Comparison of ENCODE assay signal across 1 cellular context in the genomic region with DNA sequence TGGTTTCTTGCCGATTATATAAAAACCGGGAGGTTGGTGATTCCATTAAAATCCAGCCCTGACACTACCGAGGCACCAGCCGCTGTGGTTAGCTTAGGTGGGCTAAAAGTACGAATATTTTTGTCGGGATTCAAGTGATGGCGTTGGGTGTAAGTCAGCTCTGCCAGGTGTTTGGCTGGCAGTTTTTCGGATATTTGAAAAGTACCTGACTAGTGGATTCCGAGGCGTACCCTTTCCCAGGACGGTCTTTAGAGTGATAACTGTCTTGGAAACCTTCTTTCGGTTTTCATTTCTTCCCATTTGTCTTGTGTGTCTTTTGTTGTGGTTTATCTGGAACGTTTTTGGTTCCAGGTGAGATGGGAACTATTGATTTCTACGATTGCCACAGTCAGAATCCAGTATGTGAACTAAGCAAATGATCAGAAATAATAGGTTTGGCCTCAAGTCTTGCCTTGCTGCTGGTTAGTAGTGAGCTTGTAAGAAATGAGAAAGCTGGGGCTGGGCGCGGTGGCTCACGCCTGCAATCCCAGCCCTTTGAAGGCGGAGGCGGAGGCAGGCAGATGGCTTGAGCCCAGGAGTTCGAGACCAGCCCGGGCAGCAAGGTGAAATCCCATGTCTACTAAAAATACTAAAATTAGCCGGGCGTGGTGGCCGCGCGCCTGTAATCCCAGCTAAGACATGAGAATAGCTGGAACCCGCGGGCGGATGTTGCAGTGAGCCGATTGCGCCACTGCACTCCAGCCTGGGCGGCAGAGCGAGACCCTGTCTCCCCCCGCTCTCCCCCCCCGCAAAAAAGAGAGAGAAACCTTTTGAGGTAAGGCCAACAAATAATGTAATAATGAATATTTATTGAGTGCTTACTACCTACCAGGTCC.
A peak's percentile ranks its signal among the peaks of the same experiment; 100 is the strongest.
TF ChIP-seq lines count a peak whose summit lies in the region.

No MANE protein-coding gene starts in this region.

TF ChIP-seq in K562, 482 proteins besides CTCF, POLR2A, EP300 and RAD21 (continues in another document):
- TF ChIP-seq ZNF79 (CRISPR knock-in tag; IDR thresholded peaks at IDR 0.05; ENCODE audit: low read depth), result no peak
- no peak for TF ChIP-seq ZNF668 (CRISPR knock-in tag; IDR thresholded peaks at IDR 0.05)
- no peak for TF ChIP-seq ZNF77 (CRISPR knock-in tag; IDR thresholded peaks at IDR 0.05)
- TF ChIP-seq PHF21A (IDR thresholded peaks at IDR 0.05; ENCODE audit: borderline replicate concordance, low read depth), result no peak
- TF ChIP-seq BCOR (IDR thresholded peaks at IDR 0.05), result 0 out of 2 replicates have a peak, but pooled peaks have one; percentile 10
- TF ChIP-seq, protein P1, sequence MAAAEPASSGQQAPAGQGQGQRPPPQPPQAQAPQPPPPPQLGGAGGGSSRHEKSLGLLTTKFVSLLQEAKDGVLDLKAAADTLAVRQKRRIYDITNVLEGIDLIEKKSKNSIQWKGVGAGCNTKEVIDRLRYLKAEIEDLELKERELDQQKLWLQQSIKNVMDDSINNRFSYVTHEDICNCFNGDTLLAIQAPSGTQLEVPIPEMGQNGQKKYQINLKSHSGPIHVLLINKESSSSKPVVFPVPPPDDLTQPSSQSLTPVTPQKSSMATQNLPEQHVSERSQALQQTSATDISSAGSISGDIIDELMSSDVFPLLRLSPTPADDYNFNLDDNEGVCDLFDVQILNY (CRISPR knock-in tag; IDR thresholded peaks at IDR 0.05), result no peak
- TF ChIP-seq ATF1 (CRISPR knock-in tag; IDR thresholded peaks at IDR 0.05), result no peak
- no peak for TF ChIP-seq ATF1 (tag; IDR thresholded peaks at IDR 0.05)
- no peak for TF ChIP-seq GTF2A2 (tag; IDR thresholded peaks at IDR 0.05)
- TF ChIP-seq NR2C1 (IDR thresholded peaks at IDR 0.05), result no peak
- no peak for TF ChIP-seq NR2C1 (tag; IDR thresholded peaks at IDR 0.05)
- TF ChIP-seq ARNT (IDR thresholded peaks at IDR 0.05), result no peak
- TF ChIP-seq KAT7 (CRISPR knock-in tag; IDR thresholded peaks at IDR 0.05; ENCODE audit: borderline replicate concordance), result 0 out of 2 replicates have a peak, but pooled peaks have one; percentile 44
- TF ChIP-seq, protein P2, sequence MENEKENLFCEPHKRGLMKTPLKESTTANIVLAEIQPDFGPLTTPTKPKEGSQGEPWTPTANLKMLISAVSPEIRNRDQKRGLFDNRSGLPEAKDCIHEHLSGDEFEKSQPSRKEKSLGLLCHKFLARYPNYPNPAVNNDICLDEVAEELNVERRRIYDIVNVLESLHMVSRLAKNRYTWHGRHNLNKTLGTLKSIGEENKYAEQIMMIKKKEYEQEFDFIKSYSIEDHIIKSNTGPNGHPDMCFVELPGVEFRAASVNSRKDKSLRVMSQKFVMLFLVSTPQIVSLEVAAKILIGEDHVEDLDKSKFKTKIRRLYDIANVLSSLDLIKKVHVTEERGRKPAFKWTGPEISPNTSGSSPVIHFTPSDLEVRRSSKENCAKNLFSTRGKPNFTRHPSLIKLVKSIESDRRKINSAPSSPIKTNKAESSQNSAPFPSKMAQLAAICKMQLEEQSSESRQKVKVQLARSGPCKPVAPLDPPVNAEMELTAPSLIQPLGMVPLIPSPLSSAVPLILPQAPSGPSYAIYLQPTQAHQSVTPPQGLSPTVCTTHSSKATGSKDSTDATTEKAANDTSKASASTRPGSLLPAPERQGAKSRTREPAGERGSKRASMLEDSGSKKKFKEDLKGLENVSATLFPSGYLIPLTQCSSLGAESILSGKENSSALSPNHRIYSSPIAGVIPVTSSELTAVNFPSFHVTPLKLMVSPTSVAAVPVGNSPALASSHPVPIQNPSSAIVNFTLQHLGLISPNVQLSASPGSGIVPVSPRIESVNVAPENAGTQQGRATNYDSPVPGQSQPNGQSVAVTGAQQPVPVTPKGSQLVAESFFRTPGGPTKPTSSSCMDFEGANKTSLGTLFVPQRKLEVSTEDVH (IDR thresholded peaks at IDR 0.05; ENCODE audit: low read depth, partially characterized antibody), result no peak
- TF ChIP-seq, protein P3, sequence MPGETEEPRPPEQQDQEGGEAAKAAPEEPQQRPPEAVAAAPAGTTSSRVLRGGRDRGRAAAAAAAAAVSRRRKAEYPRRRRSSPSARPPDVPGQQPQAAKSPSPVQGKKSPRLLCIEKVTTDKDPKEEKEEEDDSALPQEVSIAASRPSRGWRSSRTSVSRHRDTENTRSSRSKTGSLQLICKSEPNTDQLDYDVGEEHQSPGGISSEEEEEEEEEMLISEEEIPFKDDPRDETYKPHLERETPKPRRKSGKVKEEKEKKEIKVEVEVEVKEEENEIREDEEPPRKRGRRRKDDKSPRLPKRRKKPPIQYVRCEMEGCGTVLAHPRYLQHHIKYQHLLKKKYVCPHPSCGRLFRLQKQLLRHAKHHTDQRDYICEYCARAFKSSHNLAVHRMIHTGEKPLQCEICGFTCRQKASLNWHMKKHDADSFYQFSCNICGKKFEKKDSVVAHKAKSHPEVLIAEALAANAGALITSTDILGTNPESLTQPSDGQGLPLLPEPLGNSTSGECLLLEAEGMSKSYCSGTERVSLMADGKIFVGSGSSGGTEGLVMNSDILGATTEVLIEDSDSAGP (CRISPR knock-in tag; IDR thresholded peaks at IDR 0.05), result 0 out of 2 replicates have a peak, but pooled peaks have one; percentile 20
- TF ChIP-seq CBFA2T2 (conservative IDR thresholded peaks at IDR 0.05), result no peak
- peak; percentile 48; the same call in 1 of the 2 replicates for TF ChIP-seq ADNP (tag; IDR thresholded peaks at IDR 0.05)
- TF ChIP-seq SMARCA4 (IDR thresholded peaks at IDR 0.05), result no peak; the same call in 1 of the 2 replicates
- no peak for TF ChIP-seq SREBF1 (IDR thresholded peaks at IDR 0.05; ENCODE audit: borderline replicate concordance, low read depth, low read length)
- no peak for TF ChIP-seq ZNF24 (IDR thresholded peaks at IDR 0.05)
- peak; percentile 92 for TF ChIP-seq CEBPB (tag; IDR thresholded peaks at IDR 0.05)
- TF ChIP-seq ZNF717 (CRISPR knock-in tag; IDR thresholded peaks at IDR 0.05), result no peak
- no peak for TF ChIP-seq ZNF316 (IDR thresholded peaks at IDR 0.05)
- TF ChIP-seq PHF8 (IDR thresholded peaks at IDR 0.05; ENCODE audit: borderline replicate concordance, low read length), result no peak
- no peak for TF ChIP-seq SAFB2 (IDR thresholded peaks at IDR 0.05; ENCODE audit: borderline replicate concordance, low read depth, low read length, severe bottlenecking)
- TF ChIP-seq ASH1L (IDR thresholded peaks at IDR 0.05; ENCODE audit: borderline replicate concordance, low read depth, partially characterized antibody), result no peak
- TF ChIP-seq GABPA (tag; conservative IDR thresholded peaks at IDR 0.05; ENCODE audit: low read depth), result peak; percentile 24; the same call in 1 of the 2 replicates
- no peak for TF ChIP-seq HDGF (IDR thresholded peaks at IDR 0.05)
- TF ChIP-seq MAFG (tag; conservative IDR thresholded peaks at IDR 0.05), result no peak
- TF ChIP-seq, protein P4, sequence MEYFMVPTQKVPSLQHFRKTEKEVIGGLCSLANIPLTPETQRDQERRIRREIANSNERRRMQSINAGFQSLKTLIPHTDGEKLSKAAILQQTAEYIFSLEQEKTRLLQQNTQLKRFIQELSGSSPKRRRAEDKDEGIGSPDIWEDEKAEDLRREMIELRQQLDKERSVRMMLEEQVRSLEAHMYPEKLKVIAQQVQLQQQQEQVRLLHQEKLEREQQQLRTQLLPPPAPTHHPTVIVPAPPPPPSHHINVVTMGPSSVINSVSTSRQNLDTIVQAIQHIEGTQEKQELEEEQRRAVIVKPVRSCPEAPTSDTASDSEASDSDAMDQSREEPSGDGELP (CRISPR knock-in tag; IDR thresholded peaks at IDR 0.05; ENCODE audit: borderline replicate concordance), result peak; percentile 25; the same call in 1 of the 2 replicates
- TF ChIP-seq, protein P5, sequence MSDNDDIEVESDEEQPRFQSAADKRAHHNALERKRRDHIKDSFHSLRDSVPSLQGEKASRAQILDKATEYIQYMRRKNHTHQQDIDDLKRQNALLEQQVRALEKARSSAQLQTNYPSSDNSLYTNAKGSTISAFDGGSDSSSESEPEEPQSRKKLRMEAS (CRISPR knock-in tag; IDR thresholded peaks at IDR 0.05), result 0 out of 2 replicates have a peak, but pooled peaks have one; percentile 0
- no peak for TF ChIP-seq CBX8 (IDR thresholded peaks at IDR 0.05; ENCODE audit: borderline replicate concordance, extremely low read depth, low read depth, low read length, poor library complexity, severe bottlenecking)
- TF ChIP-seq, protein P6, sequence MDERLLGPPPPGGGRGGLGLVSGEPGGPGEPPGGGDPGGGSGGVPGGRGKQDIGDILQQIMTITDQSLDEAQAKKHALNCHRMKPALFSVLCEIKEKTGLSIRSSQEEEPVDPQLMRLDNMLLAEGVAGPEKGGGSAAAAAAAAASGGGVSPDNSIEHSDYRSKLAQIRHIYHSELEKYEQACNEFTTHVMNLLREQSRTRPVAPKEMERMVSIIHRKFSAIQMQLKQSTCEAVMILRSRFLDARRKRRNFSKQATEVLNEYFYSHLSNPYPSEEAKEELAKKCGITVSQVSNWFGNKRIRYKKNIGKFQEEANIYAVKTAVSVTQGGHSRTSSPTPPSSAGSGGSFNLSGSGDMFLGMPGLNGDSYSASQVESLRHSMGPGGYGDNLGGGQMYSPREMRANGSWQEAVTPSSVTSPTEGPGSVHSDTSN (CRISPR knock-in tag; IDR thresholded peaks at IDR 0.05; ENCODE audit: low read depth), result no peak
- TF ChIP-seq, protein P6 (tag; conservative IDR thresholded peaks at IDR 0.05; ENCODE audit: low read depth), result no peak
- peak; percentile 25 for TF ChIP-seq TAF1 (IDR thresholded peaks at IDR 0.05; ENCODE audit: control insufficient read depth, extremely low read depth, insufficient read depth, low read length, severe bottlenecking)
- 0 out of 2 replicates have a peak, but pooled peaks have one; percentile 38 for TF ChIP-seq ZNF232 (CRISPR knock-in tag; IDR thresholded peaks at IDR 0.05)
- TF ChIP-seq STAT5B (CRISPR knock-in tag; IDR thresholded peaks at IDR 0.05), result no peak
- no peak for TF ChIP-seq CBX1 (IDR thresholded peaks at IDR 0.05; ENCODE audit: low read depth)
- no peak for TF ChIP-seq SAP30 (IDR thresholded peaks at IDR 0.05; ENCODE audit: borderline replicate concordance, insufficient read depth, low read depth, low read length, poor library complexity, severe bottlenecking)
- TF ChIP-seq, protein P7, sequence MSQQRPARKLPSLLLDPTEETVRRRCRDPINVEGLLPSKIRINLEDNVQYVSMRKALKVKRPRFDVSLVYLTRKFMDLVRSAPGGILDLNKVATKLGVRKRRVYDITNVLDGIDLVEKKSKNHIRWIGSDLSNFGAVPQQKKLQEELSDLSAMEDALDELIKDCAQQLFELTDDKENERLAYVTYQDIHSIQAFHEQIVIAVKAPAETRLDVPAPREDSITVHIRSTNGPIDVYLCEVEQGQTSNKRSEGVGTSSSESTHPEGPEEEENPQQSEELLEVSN (IDR thresholded peaks at IDR 0.05; ENCODE audit: borderline replicate concordance in 1 of 2, extremely low read depth in 1 of 2, insufficient read depth in 1 of 2, insufficient read length in 1 of 2, low read depth in 1 of 2, low read length in 1 of 2, poor library complexity in 1 of 2, severe bottlenecking in 1 of 2), result no peak
- TF ChIP-seq BACH1 (tag; IDR thresholded peaks at IDR 0.05), result no peak
- TF ChIP-seq KHSRP (IDR thresholded peaks at IDR 0.05), result no peak
- TF ChIP-seq ZFP36 (IDR thresholded peaks at IDR 0.05; ENCODE audit: low read depth, low read length, partially characterized antibody), result no peak
- TF ChIP-seq, protein P8, sequence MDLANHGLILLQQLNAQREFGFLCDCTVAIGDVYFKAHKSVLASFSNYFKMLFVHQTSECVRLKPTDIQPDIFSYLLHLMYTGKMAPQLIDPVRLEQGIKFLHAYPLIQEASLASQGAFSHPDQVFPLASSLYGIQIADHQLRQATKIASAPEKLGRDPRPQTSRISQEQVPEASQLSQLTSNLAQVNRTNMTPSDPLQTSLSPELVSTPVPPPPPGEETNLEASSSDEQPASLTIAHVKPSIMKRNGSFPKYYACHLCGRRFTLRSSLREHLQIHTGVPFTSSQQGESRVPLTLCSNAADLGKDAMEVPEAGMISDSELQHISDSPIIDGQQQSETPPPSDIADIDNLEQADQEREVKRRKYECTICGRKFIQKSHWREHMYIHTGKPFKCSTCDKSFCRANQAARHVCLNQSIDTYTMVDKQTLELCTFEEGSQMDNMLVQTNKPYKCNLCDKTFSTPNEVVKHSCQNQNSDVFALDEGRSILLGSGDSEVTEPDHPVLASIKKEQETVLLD (IDR thresholded peaks at IDR 0.05), result no peak
- TF ChIP-seq, protein P9, sequence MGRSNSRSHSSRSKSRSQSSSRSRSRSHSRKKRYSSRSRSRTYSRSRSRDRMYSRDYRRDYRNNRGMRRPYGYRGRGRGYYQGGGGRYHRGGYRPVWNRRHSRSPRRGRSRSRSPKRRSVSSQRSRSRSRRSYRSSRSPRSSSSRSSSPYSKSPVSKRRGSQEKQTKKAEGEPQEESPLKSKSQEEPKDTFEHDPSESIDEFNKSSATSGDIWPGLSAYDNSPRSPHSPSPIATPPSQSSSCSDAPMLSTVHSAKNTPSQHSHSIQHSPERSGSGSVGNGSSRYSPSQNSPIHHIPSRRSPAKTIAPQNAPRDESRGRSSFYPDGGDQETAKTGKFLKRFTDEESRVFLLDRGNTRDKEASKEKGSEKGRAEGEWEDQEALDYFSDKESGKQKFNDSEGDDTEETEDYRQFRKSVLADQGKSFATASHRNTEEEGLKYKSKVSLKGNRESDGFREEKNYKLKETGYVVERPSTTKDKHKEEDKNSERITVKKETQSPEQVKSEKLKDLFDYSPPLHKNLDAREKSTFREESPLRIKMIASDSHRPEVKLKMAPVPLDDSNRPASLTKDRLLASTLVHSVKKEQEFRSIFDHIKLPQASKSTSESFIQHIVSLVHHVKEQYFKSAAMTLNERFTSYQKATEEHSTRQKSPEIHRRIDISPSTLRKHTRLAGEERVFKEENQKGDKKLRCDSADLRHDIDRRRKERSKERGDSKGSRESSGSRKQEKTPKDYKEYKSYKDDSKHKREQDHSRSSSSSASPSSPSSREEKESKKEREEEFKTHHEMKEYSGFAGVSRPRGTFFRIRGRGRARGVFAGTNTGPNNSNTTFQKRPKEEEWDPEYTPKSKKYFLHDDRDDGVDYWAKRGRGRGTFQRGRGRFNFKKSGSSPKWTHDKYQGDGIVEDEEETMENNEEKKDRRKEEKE (IDR thresholded peaks at IDR 0.05; ENCODE audit: borderline replicate concordance in 1 of 2, control insufficient read depth in 1 of 2, low read depth in 2 of 2, low read length in 1 of 2), result no peak
- TF ChIP-seq HDAC8 (tag; IDR thresholded peaks at IDR 0.05), result no peak
- 0 out of 2 replicates have a peak, but pooled peaks have one; percentile 7 for TF ChIP-seq ARID1B (IDR thresholded peaks at IDR 0.05)
- no peak for TF ChIP-seq STAT5A (IDR thresholded peaks at IDR 0.05; ENCODE audit: borderline replicate concordance, low read length)
- no peak for TF ChIP-seq MIER1 (IDR thresholded peaks at IDR 0.05; ENCODE audit: low read depth)
